Comparison of ENCODE assay signal across 8 cellular contexts in genomic region chr4:7134737-7135388, GRCh38. TPM values are rescaled to one million over a fixed set of nuclear protein-coding genes. Genes with fewer than 3 reads are reported as not detected.
DNase-seq lines count a peak whose midpoint lies in the region; ATAC-seq and TF ChIP-seq lines count a peak whose summit lies in the region.

No MANE protein-coding gene starts in this region.

- intact Hi-C loops in adrenal gland (cut with DNase I): no loop called here
- intact Hi-C loops in upper lobe of right lung (cut with DNase I): no loop called here

- DNase-seq in SKM-1 treated with dmso at 0.1 percent for 144 hours (lab: John Stamatoyannopoulos, UW; ENCODE audit: unreplicated experiment): peak; percentile 32
- no peak for DNase-seq in SKM-1 (lab: John Stamatoyannopoulos, UW; ENCODE audit: unreplicated experiment)
- peak in 6 of 7 donors; percentile 29 to 75 (median 50) for DNase-seq in adrenal gland
- peak; percentile 53 for DNase-seq in hepatocyte (ENCODE audit: low spot score)
- DNase-seq in upper lobe of right lung: no peak
- no peak for DNase-seq in D341Med (ENCODE audit: low spot score)
- no peak for DNase-seq in T-helper 1 cell

- no peaks in the 10 kb centered on the region for H4K20me1 ChIP-seq in hepatocyte (ENCODE audit: insufficient read depth, poor library complexity, severe bottlenecking)

- H2AFZ ChIP-seq in hepatocyte: no peak overlapping the region

- H3K27me3 ChIP-seq in adrenal gland (no peaks in the 10 kb centered on the region), hepatocyte (no peaks in the 10 kb centered on the region), upper lobe of right lung (no peaks in the 10 kb centered on the region)

- H3K27ac ChIP-seq in adrenal gland: peak overlapping the region in 1 of 5 donors; percentile 86
- no peak overlapping the region for H3K27ac ChIP-seq in hepatocyte
- no peak overlapping the region for H3K27ac ChIP-seq in upper lobe of right lung

- 46 to 62% (median 52%) methylated on average over 11 to 12 of the region's 12 CpGs for WGBS in adrenal gland, 4 donors
- 66% methylated on average over 12 of the region's 12 CpGs for WGBS in hepatocyte (ENCODE audit: low lambda C conversion rate, missing lambda C conversion rate)

- ATAC-seq in upper lobe of right lung (peak; percentile 57), HG02884 (IDR thresholded peaks at IDR 0.05; ENCODE audit: unreplicated experiment) (no peak)

- no peak overlapping the region for H3K4me2 ChIP-seq in hepatocyte

- no peaks in the 10 kb centered on the region for H3K4me1 ChIP-seq in adrenal gland (replicated peaks in 1 of 2)
- peaks cover 17% of the 10 kb centered on the region for H3K4me1 ChIP-seq in hepatocyte (ENCODE audit: insufficient read depth)
- peaks cover 8% of the 10 kb centered on the region for H3K4me1 ChIP-seq in upper lobe of right lung

- H3K36me3 ChIP-seq in adrenal gland (replicated peaks in 1 of 2) (no peaks in the 10 kb centered on the region), hepatocyte (replicated peaks; ENCODE audit: insufficient read depth, low read depth) (no peaks in the 10 kb centered on the region), upper lobe of right lung (no peaks in the 10 kb centered on the region)

- H3K9me2 ChIP-seq in hepatocyte (replicated peaks; ENCODE audit: insufficient read depth): no peaks in the 10 kb centered on the region

- no peak for TF ChIP-seq POLR2A in adrenal gland (IDR thresholded peaks at IDR 0.05)

- TF ChIP-seq CTCF in adrenal gland (IDR thresholded peaks at IDR 0.05) (no peak), hepatocyte (IDR thresholded peaks at IDR 0.05; ENCODE audit: poor library complexity) (no peak), upper lobe of right lung (IDR thresholded peaks at IDR 0.05) (no peak)

- H3K9me3 ChIP-seq in adrenal gland (replicated peaks in 1 of 3): no peaks in the 10 kb centered on the region
- no peaks in the 10 kb centered on the region for H3K9me3 ChIP-seq in hepatocyte (ENCODE audit: low read depth)
- H3K9me3 ChIP-seq in upper lobe of right lung: no peaks in the 10 kb centered on the region

- H3K4me3 ChIP-seq in adrenal gland (no peak overlapping the region), hepatocyte (no peak overlapping the region), upper lobe of right lung (no peak overlapping the region)

- no peaks in the 10 kb centered on the region for H3K79me2 ChIP-seq in hepatocyte

RNA-seq across cellular contexts. Expression of gene SORCS2, which starts 57.5 kb away (rescaled TPM):
- total RNA-seq in adrenal gland: 10 to 100 TPM in 1 of 8 donors, 1 to 10 TPM in 7; 1.1 to 15.5 (median 1.9) TPM
- 1 to 10 TPM in 2 of 3 donors, under 1 TPM in 1; 0.67 to 1.3 (median 1.3) TPM for polyA plus RNA-seq in adrenal gland
- 1.6 and 2.4 TPM in 2 replicates for total RNA-seq in hepatocyte
- polyA plus RNA-seq in hepatocyte: 1.1 and 4.8 TPM in 2 replicates
- total RNA-seq in upper lobe of right lung: 7.2 TPM

Comparison
In these comparisons a context has a peak if more than half of its experiments do, and no peak if none do; other contexts are left out.
1. DNase-seq: peak in SKM-1 treated with dmso at 0.1 percent for 144 hours (single experiment), adrenal gland (6 of 7) and hepatocyte (single experiment); none in SKM-1 (single experiment), upper lobe of right lung (single experiment), D341Med (single experiment) and T-helper 1 cell (0 of 5).